Comparison of ENCODE assay signal across 35 cellular contexts in genomic region chr6:38915205-38915925, GRCh38.
"Had no signal": no experiment of that assay in that cellular context is flagged by ENCODE, and none has a peak within 500 bp of the region (broad histone marks: within the 10 kb centered on the region; RNA-seq: fewer than 3 reads in every experiment).

No MANE protein-coding gene starts in this region.

- H3K4me1 Mint-ChIP-seq: activated B cell treated with CpG ODN at 0.5 μM for 24 hours; activated CD4-positive, alpha-beta memory T cell treated with anti-CD3 and anti-CD28 coated beads, Interleukin-2, amount 10 ng/mL, durations not matched to agents 7 days and 5 days; activated CD4-positive, alpha-beta T cell treated with anti-CD3 and anti-CD28 coated beads, Interleukin-2, amount 10 ng/mL, durations not matched to agents 24 days and 14 days; activated CD8-positive, alpha-beta memory T cell treated with anti-CD3 and anti-CD28 coated beads, Interleukin-2, amount 10 ng/mL, durations not matched to agents 7 days and 5 days; activated naive CD4-positive, alpha-beta T cell treated with anti-CD3 and anti-CD28 coated beads, Interleukin-2, amount 10 ng/mL, durations not matched to agents 7 days and 5 days; activated naive CD4-positive, alpha-beta T cell treated with anti-CD3 and anti-CD28 coated beads, Interleukin-2, amount 50 U/mL, for 24 hours; activated naive CD8-positive, alpha-beta T cell treated with anti-CD3 and anti-CD28 coated beads, Interleukin-2, amount 10 ng/mL, durations not matched to agents 7 days and 5 days; activated naive CD8-positive, alpha-beta T cell treated with anti-CD3 and anti-CD28 coated beads, Interleukin-2, amount 50 U/mL, for 24 hours; brain; central memory CD8-positive, alpha-beta T cell had no signal

- H3K27me3 Mint-ChIP-seq: activated B cell treated with CpG ODN at 0.5 μM for 24 hours; activated CD4-positive, alpha-beta memory T cell treated with anti-CD3 and anti-CD28 coated beads, Interleukin-2, amount 10 ng/mL, durations not matched to agents 7 days and 5 days; activated naive CD4-positive, alpha-beta T cell treated with anti-CD3 and anti-CD28 coated beads, Interleukin-2, amount 10 ng/mL, durations not matched to agents 7 days and 5 days; activated naive CD4-positive, alpha-beta T cell treated with anti-CD3 and anti-CD28 coated beads, Interleukin-2, amount 50 U/mL, for 24 hours; activated naive CD8-positive, alpha-beta T cell treated with anti-CD3 and anti-CD28 coated beads, Interleukin-2, amount 10 ng/mL, durations not matched to agents 7 days and 5 days; activated naive CD8-positive, alpha-beta T cell treated with anti-CD3 and anti-CD28 coated beads, Interleukin-2, amount 50 U/mL, for 24 hours; activated T-cell treated with anti-CD3 and anti-CD28 coated beads, Interleukin-2, amount 50 U/mL, for 24 hours had no signal

- H3K36me3 Mint-ChIP-seq: activated CD8-positive, alpha-beta memory T cell treated with anti-CD3 and anti-CD28 coated beads, Interleukin-2, amount 10 ng/mL, durations not matched to agents 7 days and 5 days; activated naive CD4-positive, alpha-beta T cell treated with anti-CD3 and anti-CD28 coated beads, Interleukin-2, amount 10 ng/mL, durations not matched to agents 7 days and 5 days; activated naive CD4-positive, alpha-beta T cell treated with anti-CD3 and anti-CD28 coated beads, Interleukin-2, amount 50 U/mL, for 24 hours; activated naive CD8-positive, alpha-beta T cell; activated naive CD8-positive, alpha-beta T cell treated with anti-CD3 and anti-CD28 coated beads, Interleukin-2, amount 10 ng/mL, durations not matched to agents 7 days and 5 days; brain had no signal

- H3K9me3 Mint-ChIP-seq: activated B cell treated with CpG ODN at 0.5 μM for 24 hours; activated CD4-positive, alpha-beta memory T cell treated with anti-CD3 and anti-CD28 coated beads, Interleukin-2, amount 10 ng/mL, durations not matched to agents 7 days and 5 days; activated CD4-positive, alpha-beta T cell treated with anti-CD3 and anti-CD28 coated beads, Interleukin-2, amount 10 ng/mL, durations not matched to agents 24 days and 14 days; activated naive CD4-positive, alpha-beta T cell treated with anti-CD3 and anti-CD28 coated beads, Interleukin-2, amount 10 ng/mL, durations not matched to agents 7 days and 5 days; activated naive CD4-positive, alpha-beta T cell treated with anti-CD3 and anti-CD28 coated beads, Interleukin-2, amount 50 U/mL, for 24 hours; activated naive CD8-positive, alpha-beta T cell treated with anti-CD3 and anti-CD28 coated beads, Interleukin-2, amount 10 ng/mL, durations not matched to agents 7 days and 5 days; activated naive CD8-positive, alpha-beta T cell treated with anti-CD3 and anti-CD28 coated beads, Interleukin-2, amount 50 U/mL, for 24 hours; activated T-cell treated with anti-CD3 and anti-CD28 coated beads, Interleukin-2, amount 50 U/mL, for 24 hours; activated T-helper 2 cell treated with anti-CD3 and anti-CD28 coated beads, Interferon-gamma antibody, Interleukin-2, Interleukin-4, amounts not matched to agents 10 μg/mL and 5 μg/mL and 100 μg/mL, durations not matched to agents 14 hours and 24 hours and 36 hours; brain; central memory CD8-positive, alpha-beta T cell; T-helper 1 cell treated with Interleukin-12 subunit alpha and Interleukin-12 subunit beta and Interleukin-4 antibody, amounts not matched to agents 30 μg/mL and 1 μg/mL, for 36 hours; T-helper 2 cell treated with Interferon-gamma antibody and Interleukin-4, amounts not matched to agents 5 μg/mL and 100 μg/mL, for 36 hours had no signal

- H3K27ac ChIP-seq: ascending aorta, cardiac muscle cell, VCaP had no signal

- H3K4me1 ChIP-seq: ascending aorta had no signal

- H3K4me3 ChIP-seq: ascending aorta, cardiac muscle cell had no signal

- H3K27me3 ChIP-seq: ascending aorta, cardiac muscle cell had no signal

- ATAC-seq: activated CD8-positive, alpha-beta memory T cell treated with anti-CD3 and anti-CD28 coated beads, Interleukin-2, amount 10 ng/mL, durations not matched to agents 7 days and 5 days; activated CD8-positive, alpha-beta T cell treated with anti-CD3 and anti-CD28 coated beads, Interleukin-2, amount 10 ng/mL, durations not matched to agents 7 days and 5 days; activated naive CD8-positive, alpha-beta T cell treated with anti-CD3 and anti-CD28 coated beads, Interleukin-2, amount 50 U/mL, for 24 hours had no signal

- H3K4me3 Mint-ChIP-seq: activated B cell treated with CpG ODN at 0.5 μM for 24 hours; activated CD4-positive, alpha-beta memory T cell treated with anti-CD3 and anti-CD28 coated beads, Interleukin-2, amount 10 ng/mL, durations not matched to agents 7 days and 5 days; activated CD4-positive, alpha-beta T cell treated with anti-CD3 and anti-CD28 coated beads, Interleukin-2, amount 10 ng/mL, durations not matched to agents 24 days and 14 days; activated CD8-positive, alpha-beta memory T cell treated with anti-CD3 and anti-CD28 coated beads, Interleukin-2, amount 10 ng/mL, durations not matched to agents 7 days and 5 days; activated CD8-positive, alpha-beta T cell treated with anti-CD3 and anti-CD28 coated beads, Interleukin-2, amount 10 ng/mL, durations not matched to agents 7 days and 5 days; activated naive CD4-positive, alpha-beta T cell treated with anti-CD3 and anti-CD28 coated beads, Interleukin-2, amount 10 ng/mL, durations not matched to agents 7 days and 5 days; activated naive CD4-positive, alpha-beta T cell treated with anti-CD3 and anti-CD28 coated beads, Interleukin-2, amount 50 U/mL, for 24 hours; activated naive CD8-positive, alpha-beta T cell; activated naive CD8-positive, alpha-beta T cell treated with anti-CD3 and anti-CD28 coated beads, Interleukin-2, amount 10 ng/mL, durations not matched to agents 7 days and 5 days; activated naive CD8-positive, alpha-beta T cell treated with anti-CD3 and anti-CD28 coated beads, Interleukin-2, amount 50 U/mL, for 24 hours; activated T-cell treated with anti-CD3 and anti-CD28 coated beads, Interleukin-2, amount 50 U/mL, for 24 hours; brain; central memory CD8-positive, alpha-beta T cell; T-helper 1 cell treated with Interleukin-12 subunit alpha and Interleukin-12 subunit beta and Interleukin-4 antibody, amounts not matched to agents 30 μg/mL and 1 μg/mL, for 36 hours; T-helper 2 cell treated with Interferon-gamma antibody and Interleukin-4, amounts not matched to agents 5 μg/mL and 100 μg/mL, for 36 hours had no signal

- H3K27ac Mint-ChIP-seq: activated B cell treated with CpG ODN at 0.5 μM for 24 hours; activated CD4-positive, alpha-beta memory T cell treated with anti-CD3 and anti-CD28 coated beads, Interleukin-2, amount 10 ng/mL, durations not matched to agents 7 days and 5 days; activated CD4-positive, alpha-beta T cell treated with anti-CD3 and anti-CD28 coated beads, Interleukin-2, amount 10 ng/mL, durations not matched to agents 24 days and 14 days; activated CD8-positive, alpha-beta memory T cell treated with anti-CD3 and anti-CD28 coated beads, Interleukin-2, amount 10 ng/mL, durations not matched to agents 7 days and 5 days; activated CD8-positive, alpha-beta T cell treated with anti-CD3 and anti-CD28 coated beads, Interleukin-2, amount 10 ng/mL, durations not matched to agents 7 days and 5 days; activated naive CD4-positive, alpha-beta T cell treated with anti-CD3 and anti-CD28 coated beads, Interleukin-2, amount 10 ng/mL, durations not matched to agents 7 days and 5 days; activated naive CD4-positive, alpha-beta T cell treated with anti-CD3 and anti-CD28 coated beads, Interleukin-2, amount 50 U/mL, for 24 hours; activated naive CD8-positive, alpha-beta T cell; activated naive CD8-positive, alpha-beta T cell treated with anti-CD3 and anti-CD28 coated beads, Interleukin-2, amount 10 ng/mL, durations not matched to agents 7 days and 5 days; activated naive CD8-positive, alpha-beta T cell treated with anti-CD3 and anti-CD28 coated beads, Interleukin-2, amount 50 U/mL, for 24 hours; activated T-cell treated with anti-CD3 and anti-CD28 coated beads, Interleukin-2, amount 50 U/mL, for 24 hours; activated T-helper 2 cell treated with anti-CD3 and anti-CD28 coated beads, Interferon-gamma antibody, Interleukin-2, Interleukin-4, amounts not matched to agents 10 μg/mL and 5 μg/mL and 100 μg/mL, durations not matched to agents 14 hours and 24 hours and 36 hours; brain; T-helper 1 cell treated with Interleukin-12 subunit alpha and Interleukin-12 subunit beta and Interleukin-4 antibody, amounts not matched to agents 30 μg/mL and 1 μg/mL, for 36 hours; T-helper 2 cell treated with Interferon-gamma antibody and Interleukin-4, amounts not matched to agents 5 μg/mL and 100 μg/mL, for 36 hours had no signal

- DNase-seq: activated B cell treated with CpG ODN at 0.5 μM for 24 hours; activated CD4-positive, alpha-beta memory T cell treated with anti-CD3 and anti-CD28 coated beads, Interleukin-2, amount 10 ng/mL, durations not matched to agents 7 days and 5 days; activated CD4-positive, alpha-beta T cell treated with anti-CD3 and anti-CD28 coated beads for 4 hours; activated CD4-positive, alpha-beta T cell treated with anti-CD3 and anti-CD28 coated beads, Interleukin-2, amount 10 ng/mL, durations not matched to agents 24 days and 14 days; activated CD4-positive, alpha-beta T cell treated with anti-CD3 and anti-CD28 coated beads, Interleukin-2, amount 50 U/mL, for 48 hours; activated CD4-positive, CD25-positive, alpha-beta regulatory T cell treated with anti-CD3 and anti-CD28 coated beads, Interleukin-2, amount 50 U/mL, for 72 hours; activated CD8-positive, alpha-beta memory T cell treated with anti-CD3 and anti-CD28 coated beads for 24 hours; activated CD8-positive, alpha-beta memory T cell treated with anti-CD3 and anti-CD28 coated beads, Interleukin-2, amount 10 ng/mL, durations not matched to agents 7 days and 5 days; activated CD8-positive, alpha-beta memory T cell treated with anti-CD3 and anti-CD28 coated beads, Interleukin-2, amount 50 U/mL, for 48 hours; activated CD8-positive, alpha-beta T cell treated with anti-CD3 and anti-CD28 coated beads, Interleukin-2, amount 10 ng/mL, durations not matched to agents 7 days and 5 days; activated effector memory CD4-positive, alpha-beta T cell treated with Interleukin-2 at 50 U/mL for 16 hours; activated gamma-delta T cell; activated naive CD4-positive, alpha-beta T cell treated with anti-CD3 and anti-CD28 coated beads, Interleukin-2, amount 10 ng/mL, durations not matched to agents 7 days and 5 days; activated naive CD4-positive, alpha-beta T cell treated with Interleukin-2 at 50 U/mL for 16 hours; activated naive CD8-positive, alpha-beta T cell treated with anti-CD3 and anti-CD28 coated beads, Interleukin-2, amount 10 ng/mL, durations not matched to agents 7 days and 5 days; activated naive CD8-positive, alpha-beta T cell treated with anti-CD3 and anti-CD28 coated beads, Interleukin-2, amount 50 U/mL, for 24 hours; activated T-cell treated with anti-CD3 and anti-CD28 coated beads, Interleukin-2, amount 50 U/mL, for 24 hours; activated T-cell treated with anti-CD3 and anti-CD28 coated beads, Interleukin-2, amount 50 U/mL, for 48 hours; amygdala; anterior cingulate cortex; caudate nucleus; cerebellar nuclear complex; T-helper 1 cell; T-helper 2 cell; T-helper 9 cell had no signal

- H3K36me3 ChIP-seq: ascending aorta, cardiac muscle cell had no signal
